10 cellular contexts compared by ENCODE assay signal in genomic region chr16:12458591-12459400, GRCh38.
A peak's percentile ranks its signal among the peaks of the same experiment; 100 is the strongest.
DNase-seq lines count a peak whose midpoint lies in the region; ATAC-seq and TF ChIP-seq lines count a peak whose summit lies in the region.
"Had no signal": no experiment of that assay in that cellular context is flagged by ENCODE, and none has a peak within 500 bp of the region (broad histone marks: within the 10 kb centered on the region; RNA-seq: fewer than 3 reads in every experiment).

No MANE protein-coding gene starts in this region.

- POLR2A ChIA-PET in CD4-positive, alpha-beta memory T cell (lab: Charles Lee; ENCODE audit: partially characterized antibody): interaction anchor here (0.6 kb wide), 1 partner anchor 32 kb away, joined by 3 read pairs; no protein-coding TSS in a partner anchor
- POLR2A ChIA-PET in activated CD4-positive, alpha-beta memory T cell treated with anti-CD3 and anti-CD28 coated beads, Interleukin-2, amount 10 ng/mL, durations not matched to agents 7 days and 5 days (lab: Charles Lee): interaction anchor here (1.7 kb wide), 1 partner anchor 81 kb away, joined by 4 read pairs; no protein-coding TSS in a partner anchor

- ATAC-seq in HG02938 (IDR thresholded peaks at IDR 0.05; ENCODE audit: unreplicated experiment) (peak; percentile 33), memory B cell (ENCODE audit: low read depth) (peak; percentile 63), HG03442 (IDR thresholded peaks at IDR 0.05; ENCODE audit: unreplicated experiment) (no peak)

- H3K27ac ChIP-seq in CD4-positive, alpha-beta memory T cell (ENCODE audit: low read depth, low read length): no peak overlapping the region
- no peak overlapping the region for H3K27ac ChIP-seq in tibial artery
- peak overlapping the region in 1 of 2 donors; percentile 51 for H3K27ac ChIP-seq in coronary artery
- H3K27ac ChIP-seq: KMS-11 had no signal

- no peaks in the 10 kb centered on the region for H3K9me3 ChIP-seq in CD4-positive, alpha-beta memory T cell (ENCODE audit: control insufficient read depth in 1 of 2, low read length in 2 of 2)
- no peaks in the 10 kb centered on the region for H3K9me3 ChIP-seq in tibial artery

- peak in 2 of 5 donors; percentile 5 to 13 for DNase-seq in CD4-positive, alpha-beta memory T cell
- no peak for DNase-seq in activated CD4-positive, alpha-beta memory T cell treated with anti-CD3 and anti-CD28 coated beads, Interleukin-2, amount 10 ng/mL, durations not matched to agents 7 days and 5 days
- DNase-seq in memory B cell (ENCODE audit: low spot score in 2 of 2) (no peak), tibial artery (no peak), coronary artery (ENCODE audit: low spot score) (no peak), DMS79 (lab: John Stamatoyannopoulos, UW) (no peak)
- DNase-seq: EL had no signal

- TF ChIP-seq CTCF in tibial artery (IDR thresholded peaks at IDR 0.05): no peak
- TF ChIP-seq CTCF in coronary artery (IDR thresholded peaks at IDR 0.05): no peak

- CTCF ChIA-PET in CD4-positive, alpha-beta memory T cell (lab: Charles Lee; ENCODE audit: partially characterized antibody): interaction anchor here (2.0 kb wide), 1 partner anchor 363 kb away, joined by 5 read pairs; no protein-coding TSS in a partner anchor
- CTCF ChIA-PET in activated CD4-positive, alpha-beta memory T cell treated with anti-CD3 and anti-CD28 coated beads, Interleukin-2, amount 10 ng/mL, durations not matched to agents 7 days and 5 days (lab: Charles Lee): interaction anchor here (0.6 to 1.3 kb wide), 3 partner anchors 115 to 657 kb away, joined by 3 to 4 read pairs (median 3); no protein-coding TSS in a partner anchor

- H3K4me1 ChIP-seq in CD4-positive, alpha-beta memory T cell (ENCODE audit: insufficient read depth, low read length): no peaks in the 10 kb centered on the region
- no peaks in the 10 kb centered on the region for H3K4me1 ChIP-seq in tibial artery

- no peaks in the 10 kb centered on the region for H3K36me3 ChIP-seq in CD4-positive, alpha-beta memory T cell (ENCODE audit: insufficient read depth, low read length)
- H3K36me3 ChIP-seq in tibial artery: no peaks in the 10 kb centered on the region

- peaks cover 3 to 15% (median 9%) of the 10 kb centered on the region in 4 donors for H3K4me1 Mint-ChIP-seq in CD4-positive, alpha-beta memory T cell
- peaks cover 16% of the 10 kb centered on the region for H3K4me1 Mint-ChIP-seq in activated CD4-positive, alpha-beta memory T cell treated with anti-CD3 and anti-CD28 coated beads, Interleukin-2, amount 10 ng/mL, durations not matched to agents 7 days and 5 days
- peaks cover 25% of the 10 kb centered on the region for H3K4me1 Mint-ChIP-seq in memory B cell

- H3K4me3 Mint-ChIP-seq in CD4-positive, alpha-beta memory T cell: peak overlapping the region in 4 of 8 donors; percentile 5 to 55 (median 18)
- H3K4me3 Mint-ChIP-seq in activated CD4-positive, alpha-beta memory T cell treated with anti-CD3 and anti-CD28 coated beads, Interleukin-2, amount 10 ng/mL, durations not matched to agents 7 days and 5 days: no peak overlapping the region
- H3K4me3 Mint-ChIP-seq in memory B cell: peak overlapping the region; percentile 70

- H3K9me3 Mint-ChIP-seq in CD4-positive, alpha-beta memory T cell: peaks cover 0 to 2% (median 0%) of the 10 kb centered on the region in 8 donors
- peaks cover 2% of the 10 kb centered on the region for H3K9me3 Mint-ChIP-seq in activated CD4-positive, alpha-beta memory T cell treated with anti-CD3 and anti-CD28 coated beads, Interleukin-2, amount 10 ng/mL, durations not matched to agents 7 days and 5 days
- H3K9me3 Mint-ChIP-seq in memory B cell: no peaks in the 10 kb centered on the region

- H3K4me3 ChIP-seq in CD4-positive, alpha-beta memory T cell (ENCODE audit: low read length in 2 of 2): no peak overlapping the region
- no peak overlapping the region for H3K4me3 ChIP-seq in tibial artery
- H3K4me3 ChIP-seq in coronary artery: no peak overlapping the region

- intact Hi-C loops in CD4-positive, alpha-beta memory T cell (cut with micrococcal nuclease): no loop called here
- intact Hi-C loops in tibial artery (cut with DNase I; ENCODE audit: low total_unique reads): no loop called here

- peaks cover 0 to 8% of the 10 kb centered on the region in 2 donors for H3K36me3 Mint-ChIP-seq in CD4-positive, alpha-beta memory T cell
- H3K36me3 Mint-ChIP-seq in activated CD4-positive, alpha-beta memory T cell treated with anti-CD3 and anti-CD28 coated beads, Interleukin-2, amount 10 ng/mL, durations not matched to agents 7 days and 5 days (ENCODE audit: low read depth): no peaks in the 10 kb centered on the region
- H3K36me3 Mint-ChIP-seq in memory B cell: peaks cover 8% of the 10 kb centered on the region

- H3K27me3 Mint-ChIP-seq in CD4-positive, alpha-beta memory T cell: no peaks in the 10 kb centered on the region
- no peaks in the 10 kb centered on the region for H3K27me3 Mint-ChIP-seq in activated CD4-positive, alpha-beta memory T cell treated with anti-CD3 and anti-CD28 coated beads, Interleukin-2, amount 10 ng/mL, durations not matched to agents 7 days and 5 days
- H3K27me3 Mint-ChIP-seq in memory B cell: no peaks in the 10 kb centered on the region

- H3K27ac Mint-ChIP-seq in CD4-positive, alpha-beta memory T cell: peak overlapping the region in 4 of 7 donors; percentile 11 to 64 (median 50)
- peak overlapping the region; percentile 36 for H3K27ac Mint-ChIP-seq in activated CD4-positive, alpha-beta memory T cell treated with anti-CD3 and anti-CD28 coated beads, Interleukin-2, amount 10 ng/mL, durations not matched to agents 7 days and 5 days
- H3K27ac Mint-ChIP-seq in memory B cell: peak overlapping the region; percentile 86

- H3K27me3 ChIP-seq in CD4-positive, alpha-beta memory T cell (ENCODE audit: insufficient read depth, low read length): no peaks in the 10 kb centered on the region
- no peaks in the 10 kb centered on the region for H3K27me3 ChIP-seq in tibial artery

Comparison
In these comparisons a context has a peak if more than half of its experiments do, and no peak if none do; other contexts are left out.
1. H3K27ac Mint-ChIP-seq: peak in every context shown above with its lines; median percentile 86 in memory B cell; 50 in CD4-positive, alpha-beta memory T cell; 36 in activated CD4-positive, alpha-beta memory T cell treated with anti-CD3 and anti-CD28 coated beads, Interleukin-2, amount 10 ng/mL, durations not matched to agents 7 days and 5 days.